ENCODE assay signal across 10 cellular contexts in the genomic region with DNA sequence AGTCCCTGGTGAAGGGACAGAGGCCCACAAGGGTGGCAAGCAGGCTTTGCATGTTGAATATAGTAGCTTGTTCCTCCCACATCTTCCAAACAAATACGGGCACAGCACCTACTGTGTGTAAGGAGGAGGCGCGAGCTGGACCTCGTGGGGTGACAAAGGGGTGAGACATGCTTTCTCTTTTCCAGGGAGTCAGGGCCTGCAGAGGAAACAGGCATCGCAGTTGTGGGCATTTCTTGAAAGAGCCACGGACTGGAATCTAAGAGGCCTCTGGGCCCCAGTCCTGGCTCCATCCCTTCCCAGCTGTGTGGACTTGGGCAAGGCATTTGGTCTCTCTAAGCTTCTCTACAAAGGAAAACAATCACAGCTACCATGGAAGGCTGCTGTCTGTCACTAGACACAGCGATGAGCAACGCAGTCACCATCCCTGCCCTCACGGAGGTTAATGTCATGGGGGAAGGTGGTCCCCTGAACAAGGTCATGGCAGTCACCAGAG. TPM values are rescaled to one million over a fixed set of nuclear protein-coding genes. Genes with fewer than 3 reads are reported as not detected.
DNase-seq lines count a peak whose midpoint lies in the region; ATAC-seq and TF ChIP-seq lines count a peak whose summit lies in the region.
"Had no signal": no experiment of that assay in that cellular context is flagged by ENCODE, and none has a peak within 500 bp of the region (broad histone marks: within the 10 kb centered on the region; RNA-seq: fewer than 3 reads in every experiment).

No MANE protein-coding gene starts in this region.

- H3K4me3 ChIP-seq in ascending aorta (no peak overlapping the region), fibroblast of villous mesenchyme (ENCODE audit: low read depth, low read length) (no peak overlapping the region), osteoblast (ENCODE audit: insufficient read depth, low read length) (no peak overlapping the region), upper lobe of left lung (no peak overlapping the region)

- peaks cover 27 to 48% of the 10 kb centered on the region in 2 experiments for H3K4me1 Mint-ChIP-seq in H9

- peaks cover 13% of the 10 kb centered on the region for H3K27me3 Mint-ChIP-seq in H9 (ENCODE audit: low read depth)

- no peak overlapping the region for H3K56ac ChIP-seq in H9 (ENCODE audit: insufficient read length, low read depth, low read length)

- H4K20me1 ChIP-seq in osteoblast (ENCODE audit: insufficient read depth, low read length) (no peaks in the 10 kb centered on the region), H9 (ENCODE audit: control insufficient read depth, insufficient read depth, insufficient read length) (no peaks in the 10 kb centered on the region)

- H4K91ac ChIP-seq in H9 (ENCODE audit: insufficient read length, low read depth, low read length) = no peak overlapping the region

- no peak overlapping the region for H3K23ac ChIP-seq in H9 (ENCODE audit: insufficient read length, low read depth, low read length)

- no peak overlapping the region for H2BK12ac ChIP-seq in H9 (ENCODE audit: insufficient read length, low read depth, low read length)

- ATAC-seq in upper lobe of left lung (ENCODE audit: low FRiP score in 2 of 2) (no peak), GM21447 (IDR thresholded peaks at IDR 0.05; ENCODE audit: unreplicated experiment) (no peak)
- ATAC-seq: effector memory CD8-positive, alpha-beta T cell had no signal

- H3K27me3 ChIP-seq in ascending aorta = no peaks in the 10 kb centered on the region
- H3K27me3 ChIP-seq in osteoblast (ENCODE audit: insufficient read depth, low read length) = no peaks in the 10 kb centered on the region
- H3K27me3 ChIP-seq in upper lobe of left lung = no peaks in the 10 kb centered on the region
- H3K27me3 ChIP-seq in H9 (ENCODE audit: insufficient read depth, low read length) = no peaks in the 10 kb centered on the region

- no peak overlapping the region for H3K4ac ChIP-seq in H9 (ENCODE audit: low read depth, low read length)

- DNase-seq in ascending aorta (ENCODE audit: low spot score in 2 of 2) (no peak), fibroblast of villous mesenchyme (ENCODE audit: low read depth) (peak; percentile 17), osteoblast (ENCODE audit: insufficient read length, low spot score, missing footprints) (peak; percentile 51), upper lobe of left lung (no peak), H9 (no peak)
- DNase-seq in activated naive CD4-positive, alpha-beta T cell treated with Interleukin-2 at 50 U/mL for 16 hours = no peak
- DNase-seq: effector memory CD8-positive, alpha-beta T cell; NCI-H146 had no signal

- H2BK5ac ChIP-seq in H9 (ENCODE audit: insufficient read length, low read length) = no peak overlapping the region

- H3K27ac ChIP-seq in ascending aorta (peak overlapping the region; percentile 93 to 99), osteoblast (ENCODE audit: low read depth, low read length) (peak overlapping the region; percentile 58), upper lobe of left lung (peak overlapping the region; percentile 88 to 95 (median 93)), H9 (ENCODE audit: insufficient read length, low read depth, low read length) (no peak overlapping the region)

- H3K79me2 ChIP-seq in osteoblast (ENCODE audit: insufficient read depth, low read length) (no peaks in the 10 kb centered on the region), H9 (ENCODE audit: insufficient read depth, low read length) (no peaks in the 10 kb centered on the region)

- no peaks in the 10 kb centered on the region for H3K9me3 ChIP-seq in ascending aorta
- no peaks in the 10 kb centered on the region for H3K9me3 ChIP-seq in osteoblast (ENCODE audit: low read depth, low read length)
- no peaks in the 10 kb centered on the region for H3K9me3 ChIP-seq in upper lobe of left lung
- H3K9me3 ChIP-seq in H9 (ENCODE audit: control insufficient read depth, low read depth, low read length) = no peaks in the 10 kb centered on the region

- H2BK15ac ChIP-seq in H9 (ENCODE audit: low read depth, low read length) = no peak overlapping the region

- H3K79me1 ChIP-seq in H9 (ENCODE audit: insufficient read depth, low read depth, low read length, poor library complexity, severe bottlenecking) = no peaks in the 10 kb centered on the region

- peak overlapping the region in 1 of 3 experiments; percentile 82; a peak in 2 of 7 replicates for H3K27ac Mint-ChIP-seq in H9

- H3K9me3 Mint-ChIP-seq in H9 = no peaks in the 10 kb centered on the region; a peak in 2 of 5 replicates
- H3K9me3 Mint-ChIP-seq: effector memory CD8-positive, alpha-beta T cell had no signal

- no peak overlapping the region for H2BK120ac ChIP-seq in H9 (ENCODE audit: low read depth, low read length, poor library complexity, severe bottlenecking)

- no peak overlapping the region for H4K8ac ChIP-seq in H9 (replicated peaks; ENCODE audit: insufficient read length, low read depth, low read length)

- no peak for TF ChIP-seq EP300 in upper lobe of left lung (IDR thresholded peaks at IDR 0.05)

- peaks cover 4% of the 10 kb centered on the region for H3K23me2 ChIP-seq in H9 (ENCODE audit: insufficient read length, low read depth, low read length, poor library complexity, severe bottlenecking)

- H3K18ac ChIP-seq in H9 (ENCODE audit: insufficient read length, low read depth, low read length) = no peak overlapping the region

- H2AFZ ChIP-seq in osteoblast (ENCODE audit: low read length) (peak overlapping the region; percentile 67), H9 (ENCODE audit: low read length) (no peak overlapping the region)

- WGBS in upper lobe of left lung, 2 donors = 38 to 58% methylated on average over 9 of the region's 9 CpGs
- WGBS in H9 (ENCODE audit: extremely low coverage, insufficient read length, low lambda C conversion rate) = no CpG with 5 or more reads among the region's 9 CpGs

- H2BK20ac ChIP-seq in H9 (ENCODE audit: low read depth, low read length, poor library complexity, severe bottlenecking) = no peak overlapping the region

- TF ChIP-seq CTCF in ascending aorta (IDR thresholded peaks at IDR 0.05) = no peak
- no peak for TF ChIP-seq CTCF in fibroblast of villous mesenchyme (IDR thresholded peaks at IDR 0.05; ENCODE audit: insufficient read depth, low read depth, low read length)
- TF ChIP-seq CTCF in osteoblast (IDR thresholded peaks at IDR 0.05; ENCODE audit: extremely low read depth, low read depth, low read length) = no peak
- no peak for TF ChIP-seq CTCF in upper lobe of left lung (IDR thresholded peaks at IDR 0.05)
- TF ChIP-seq CTCF in H9 (conservative IDR thresholded peaks at IDR 0.05) = no peak

- H3T11ph ChIP-seq in H9 (ENCODE audit: low read length) = no peak overlapping the region

- no peaks in the 10 kb centered on the region for H3K36me3 Mint-ChIP-seq in H9 (ENCODE audit: insufficient read depth in 1 of 3, low read depth in 3 of 3)

- H3K9ac ChIP-seq in H9 (ENCODE audit: extremely low read depth, insufficient read length, low read length) = no peak overlapping the region

- H3K4me3 Mint-ChIP-seq in H9 = no peak overlapping the region
- H3K4me3 Mint-ChIP-seq: effector memory CD8-positive, alpha-beta T cell had no signal

- intact Hi-C loops in ascending aorta (cut with DNase I) = loop anchor here (2.0 to 10.0 kb wide), 4 partner anchors 46 to 772 kb away; a partner anchor contains a TSS

- H4K5ac ChIP-seq in H9 (ENCODE audit: insufficient read length, low read depth, low read length) = no peak overlapping the region

- H2AK5ac ChIP-seq in H9 (ENCODE audit: insufficient read length, low read length) = no peak overlapping the region

- H3K4me1 ChIP-seq in ascending aorta = peaks cover 30 to 66% of the 10 kb centered on the region in 2 donors
- H3K4me1 ChIP-seq in osteoblast (ENCODE audit: insufficient read depth, low read length) = peaks cover 40% of the 10 kb centered on the region
- peaks cover 59 to 83% (median 70%) of the 10 kb centered on the region in 4 donors for H3K4me1 ChIP-seq in upper lobe of left lung
- peaks cover 2% of the 10 kb centered on the region; the same call in 1 of the 2 replicates for H3K4me1 ChIP-seq in H9 (ENCODE audit: insufficient read depth, low read length)

- H3K4me2 ChIP-seq in osteoblast (ENCODE audit: insufficient read depth, low read length) (no peak overlapping the region), H9 (ENCODE audit: insufficient read depth, insufficient read length, low read length) (no peak overlapping the region)

- no peak for TF ChIP-seq POLR2A in upper lobe of left lung (IDR thresholded peaks at IDR 0.05)

- H3K14ac ChIP-seq in H9 (ENCODE audit: insufficient read depth, low read length) = no peak overlapping the region

- no peaks in the 10 kb centered on the region for H3K36me3 ChIP-seq in ascending aorta
- H3K36me3 ChIP-seq in osteoblast (ENCODE audit: insufficient read depth, low read length) = no peaks in the 10 kb centered on the region
- H3K36me3 ChIP-seq in upper lobe of left lung = no peaks in the 10 kb centered on the region

RNA-seq across cellular contexts. Expression of a gene that starts 13.0 kb away (rescaled TPM):
- 100 TPM for total RNA-seq in ascending aorta
- 22.9 and 33.2 TPM in 2 replicates for total RNA-seq in fibroblast of villous mesenchyme
- total RNA-seq in osteoblast = 28.6 and 35.5 TPM in 2 replicates
- 10 to 100 TPM; 38.8 to 81.7 (median 67.5) TPM for total RNA-seq in upper lobe of left lung
- total RNA-seq in H9 (2021) = 23.0 and 24.3 TPM in 2 replicates

RNA-seq across cellular contexts. Expression of a gene that starts 28.1 kb away (rescaled TPM):
- total RNA-seq in ascending aorta (21.0 TPM), fibroblast of villous mesenchyme (3.0 and 3.5 TPM in 2 replicates), osteoblast (11.9 and 12.7 TPM in 2 replicates), upper lobe of left lung (10 to 100 TPM in 4 of 6 donors, 1 to 10 TPM in 2; 6.2 to 19.8 (median 13.6) TPM), H9 (2021) (17.1 and 17.7 TPM in 2 replicates)

RNA-seq across cellular contexts. Expression of a gene that starts 32.6 kb away (rescaled TPM):
- not detected for total RNA-seq in ascending aorta
- not detected in 2 replicates for total RNA-seq in fibroblast of villous mesenchyme
- total RNA-seq in osteoblast = not detected in 2 replicates
- 1 to 10 TPM in 3 of 6 donors, not detected in 3; 1.4 to 4.2 (median 2.0) TPM for total RNA-seq in upper lobe of left lung
- not detected in 2 replicates for total RNA-seq in H9 (2021)
- total RNA-seq: Daoy had no signal

Comparison
In these comparisons a context has a peak if more than half of its experiments do, and no peak if none do; other contexts are left out.
1. DNase-seq: peak in fibroblast of villous mesenchyme (single experiment) and osteoblast (single experiment); none in ascending aorta (0 of 2), upper lobe of left lung (0 of 2), H9 (single experiment) and activated naive CD4-positive, alpha-beta T cell treated with Interleukin-2 at 50 U/mL for 16 hours (single experiment).